8 cellular contexts compared by ENCODE assay signal in genomic region chr18:28189400-28190239, GRCh38. TPM values are rescaled to one million over a fixed set of nuclear protein-coding genes. Genes with fewer than 3 reads are reported as not detected.
DNase-seq lines count a peak whose midpoint lies in the region; ATAC-seq and TF ChIP-seq lines count a peak whose summit lies in the region.

No MANE protein-coding gene starts in this region.

- H3K27me3 ChIP-seq in RWPE2 (ENCODE audit: insufficient read depth, poor library complexity, severe bottlenecking) (no peaks in the 10 kb centered on the region), foreskin keratinocyte (no peaks in the 10 kb centered on the region), stomach (no peaks in the 10 kb centered on the region)

- no peak for DNase-seq in natural killer cell
- no peak for DNase-seq in natural killer cell treated with Interleukin-12 subunit alpha and Interleukin-12 subunit beta and Interleukin-15 and Interleukin-18, amount 100 ng/mL, for 72 hours (ENCODE audit: low spot score)
- no peak for DNase-seq in RWPE2 (ENCODE audit: low spot score)
- DNase-seq in foreskin keratinocyte = peak in 1 of 2 donors; percentile 54
- peak; percentile 58 for DNase-seq in stomach
- DNase-seq in ureter (ENCODE audit: low spot score) = no peak

- intact Hi-C loops in natural killer cell (cut with micrococcal nuclease) = no loop called here
- intact Hi-C loops in stomach (cut with DNase I; ENCODE audit: low total_unique reads) = loop anchor here (10.0 kb wide), 1 partner anchor 415 kb away; no protein-coding TSS in a partner anchor

- H3K27me3 Mint-ChIP-seq in natural killer cell (ENCODE audit: low read depth in 2 of 2) = peaks cover 0 to 2% of the 10 kb centered on the region in 2 donors
- no peaks in the 10 kb centered on the region for H3K27me3 Mint-ChIP-seq in natural killer cell treated with Interleukin-12 subunit alpha and Interleukin-12 subunit beta and Interleukin-15 and Interleukin-18, amount 100 ng/mL, for 72 hours

- no peaks in the 10 kb centered on the region for H3K36me3 Mint-ChIP-seq in natural killer cell
- no peaks in the 10 kb centered on the region for H3K36me3 Mint-ChIP-seq in natural killer cell treated with Interleukin-12 subunit alpha and Interleukin-12 subunit beta and Interleukin-15 and Interleukin-18, amount 100 ng/mL, for 72 hours

- H3K4me3 ChIP-seq in RWPE2 (ENCODE audit: severe bottlenecking) (no peak overlapping the region), stomach (no peak overlapping the region)

- WGBS in stomach, 5 donors = 46 to 62% (median 59%) methylated on average over 5 of the region's 5 CpGs

- H3K27ac ChIP-seq in RWPE2 (ENCODE audit: poor library complexity, severe bottlenecking) (no peak overlapping the region), foreskin keratinocyte (no peak overlapping the region), stomach (no peak overlapping the region)

- H3K9me3 ChIP-seq in RWPE2 (ENCODE audit: severe bottlenecking) (no peaks in the 10 kb centered on the region), stomach (no peaks in the 10 kb centered on the region)

- H3K9me3 Mint-ChIP-seq in natural killer cell = no peaks in the 10 kb centered on the region
- H3K9me3 Mint-ChIP-seq in natural killer cell treated with Interleukin-12 subunit alpha and Interleukin-12 subunit beta and Interleukin-15 and Interleukin-18, amount 100 ng/mL, for 72 hours = no peaks in the 10 kb centered on the region

- H3K27ac Mint-ChIP-seq in natural killer cell = no peak overlapping the region
- H3K27ac Mint-ChIP-seq in natural killer cell treated with Interleukin-12 subunit alpha and Interleukin-12 subunit beta and Interleukin-15 and Interleukin-18, amount 100 ng/mL, for 72 hours = no peak overlapping the region

- TF ChIP-seq POLR2A in stomach (IDR thresholded peaks at IDR 0.05) = no peak

- TF ChIP-seq CTCF in natural killer cell (IDR thresholded peaks at IDR 0.05) = peak; percentile 27
- TF ChIP-seq CTCF in RWPE2 (IDR thresholded peaks at IDR 0.05; ENCODE audit: poor library complexity, severe bottlenecking) = peak; percentile 79
- TF ChIP-seq CTCF in foreskin keratinocyte (conservative IDR thresholded peaks at IDR 0.05) = peak; percentile 82
- peak in 5 of 7 experiments; percentile 29 to 53 (median 46) for TF ChIP-seq CTCF in stomach (IDR thresholded peaks at IDR 0.05)

- H3K4me3 Mint-ChIP-seq in natural killer cell = no peak overlapping the region
- no peak overlapping the region for H3K4me3 Mint-ChIP-seq in natural killer cell treated with Interleukin-12 subunit alpha and Interleukin-12 subunit beta and Interleukin-15 and Interleukin-18, amount 100 ng/mL, for 72 hours

- ATAC-seq in natural killer cell (peak in 1 of 3 donors; percentile 57), HG02884 (IDR thresholded peaks at IDR 0.05; ENCODE audit: unreplicated experiment) (peak; percentile 88), RWPE2 (ENCODE audit: low read depth) (no peak), foreskin keratinocyte (peak; percentile 90), HG03135 (IDR thresholded peaks at IDR 0.05; ENCODE audit: unreplicated experiment) (no peak)
- ATAC-seq in natural killer cell treated with Interleukin-12 subunit alpha and Interleukin-12 subunit beta and Interleukin-15 and Interleukin-18, amount 100 ng/mL, for 72 hours = no peak

- H3K36me3 ChIP-seq in RWPE2 (ENCODE audit: low read depth) (no peaks in the 10 kb centered on the region), stomach (no peaks in the 10 kb centered on the region)

- no peaks in the 10 kb centered on the region for H3K4me1 Mint-ChIP-seq in natural killer cell
- H3K4me1 Mint-ChIP-seq in natural killer cell treated with Interleukin-12 subunit alpha and Interleukin-12 subunit beta and Interleukin-15 and Interleukin-18, amount 100 ng/mL, for 72 hours (ENCODE audit: low read depth in 2 of 2) = no peaks in the 10 kb centered on the region

- no peak for TF ChIP-seq EP300 in stomach (IDR thresholded peaks at IDR 0.05)

- H3K4me1 ChIP-seq in RWPE2 (ENCODE audit: insufficient read depth, poor library complexity, severe bottlenecking) = no peaks in the 10 kb centered on the region
- H3K4me1 ChIP-seq in foreskin keratinocyte = no peaks in the 10 kb centered on the region
- no peaks in the 10 kb centered on the region for H3K4me1 ChIP-seq in stomach

RNA-seq across cellular contexts. Expression of gene CDH2, which starts 12.7 kb away (rescaled TPM):
- total RNA-seq in natural killer cell = under 1 TPM; 0.09 to 0.35 (median 0.26) TPM
- total RNA-seq in natural killer cell treated with Interleukin-12 subunit alpha and Interleukin-12 subunit beta and Interleukin-15 and Interleukin-18, amount 100 ng/mL, for 72 hours = 1 to 10 TPM in 1 of 2 donors, not detected in 1; 1.4 TPM
- 0.25 and 0.95 TPM in 2 replicates for total RNA-seq in foreskin keratinocyte
- 0.07 and 0.27 TPM in 2 replicates for polyA plus RNA-seq in foreskin keratinocyte
- 10 to 100 TPM in 2 of 5 donors, 1 to 10 TPM in 2, under 1 TPM in 1; 0.58 to 21.9 (median 9.2) TPM for total RNA-seq in stomach
- 1 to 10 TPM; 1.3 to 3.7 (median 1.5) TPM for polyA plus RNA-seq in stomach
- 0.16 TPM for total RNA-seq in ureter

Comparison
In these comparisons a context has a peak if more than half of its experiments do, and no peak if none do; other contexts are left out.
1. ATAC-seq: peak in HG02884 (single experiment) and foreskin keratinocyte (single experiment); none in natural killer cell treated with Interleukin-12 subunit alpha and Interleukin-12 subunit beta and Interleukin-15 and Interleukin-18, amount 100 ng/mL, for 72 hours (0 of 2), RWPE2 (single experiment) and HG03135 (single experiment).
2. CTCF ChIP-seq: peak in every context shown above with its lines; median percentile 82 in foreskin keratinocyte; 79 in RWPE2; 46 in stomach; 27 in natural killer cell.